In the genomic region with DNA sequence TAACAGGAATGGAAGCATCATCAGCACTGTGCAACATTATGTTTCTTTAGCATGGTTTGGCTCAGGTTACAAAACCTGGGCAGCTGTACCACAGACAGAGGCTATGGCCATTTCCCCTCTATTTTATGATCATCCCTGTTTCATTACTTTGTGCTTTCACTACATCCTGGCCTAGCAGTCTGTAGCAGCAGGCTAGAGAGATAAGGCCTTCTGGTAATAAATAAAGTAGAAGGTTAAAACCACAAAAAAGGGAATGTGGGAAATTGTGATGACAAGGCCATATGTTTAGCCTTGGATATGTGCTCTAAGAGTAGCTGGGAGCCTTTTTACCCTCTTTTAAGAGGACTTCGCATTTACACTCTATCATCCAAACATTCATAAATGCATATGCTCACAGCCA, we compare ENCODE assay signal across 1 cellular context.
TF ChIP-seq lines count a peak whose summit lies in the region.

No MANE protein-coding gene starts in this region.

TF ChIP-seq in GM23338, 12 proteins besides CTCF, POLR2A, EP300 and RAD21 (continued from another document):
- TF ChIP-seq, protein P1, sequence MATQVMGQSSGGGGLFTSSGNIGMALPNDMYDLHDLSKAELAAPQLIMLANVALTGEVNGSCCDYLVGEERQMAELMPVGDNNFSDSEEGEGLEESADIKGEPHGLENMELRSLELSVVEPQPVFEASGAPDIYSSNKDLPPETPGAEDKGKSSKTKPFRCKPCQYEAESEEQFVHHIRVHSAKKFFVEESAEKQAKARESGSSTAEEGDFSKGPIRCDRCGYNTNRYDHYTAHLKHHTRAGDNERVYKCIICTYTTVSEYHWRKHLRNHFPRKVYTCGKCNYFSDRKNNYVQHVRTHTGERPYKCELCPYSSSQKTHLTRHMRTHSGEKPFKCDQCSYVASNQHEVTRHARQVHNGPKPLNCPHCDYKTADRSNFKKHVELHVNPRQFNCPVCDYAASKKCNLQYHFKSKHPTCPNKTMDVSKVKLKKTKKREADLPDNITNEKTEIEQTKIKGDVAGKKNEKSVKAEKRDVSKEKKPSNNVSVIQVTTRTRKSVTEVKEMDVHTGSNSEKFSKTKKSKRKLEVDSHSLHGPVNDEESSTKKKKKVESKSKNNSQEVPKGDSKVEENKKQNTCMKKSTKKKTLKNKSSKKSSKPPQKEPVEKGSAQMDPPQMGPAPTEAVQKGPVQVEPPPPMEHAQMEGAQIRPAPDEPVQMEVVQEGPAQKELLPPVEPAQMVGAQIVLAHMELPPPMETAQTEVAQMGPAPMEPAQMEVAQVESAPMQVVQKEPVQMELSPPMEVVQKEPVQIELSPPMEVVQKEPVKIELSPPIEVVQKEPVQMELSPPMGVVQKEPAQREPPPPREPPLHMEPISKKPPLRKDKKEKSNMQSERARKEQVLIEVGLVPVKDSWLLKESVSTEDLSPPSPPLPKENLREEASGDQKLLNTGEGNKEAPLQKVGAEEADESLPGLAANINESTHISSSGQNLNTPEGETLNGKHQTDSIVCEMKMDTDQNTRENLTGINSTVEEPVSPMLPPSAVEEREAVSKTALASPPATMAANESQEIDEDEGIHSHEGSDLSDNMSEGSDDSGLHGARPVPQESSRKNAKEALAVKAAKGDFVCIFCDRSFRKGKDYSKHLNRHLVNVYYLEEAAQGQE (IDR thresholded peaks at IDR 0.05; ENCODE audit: unreplicated experiment): no peak
- TF ChIP-seq, protein P2, sequence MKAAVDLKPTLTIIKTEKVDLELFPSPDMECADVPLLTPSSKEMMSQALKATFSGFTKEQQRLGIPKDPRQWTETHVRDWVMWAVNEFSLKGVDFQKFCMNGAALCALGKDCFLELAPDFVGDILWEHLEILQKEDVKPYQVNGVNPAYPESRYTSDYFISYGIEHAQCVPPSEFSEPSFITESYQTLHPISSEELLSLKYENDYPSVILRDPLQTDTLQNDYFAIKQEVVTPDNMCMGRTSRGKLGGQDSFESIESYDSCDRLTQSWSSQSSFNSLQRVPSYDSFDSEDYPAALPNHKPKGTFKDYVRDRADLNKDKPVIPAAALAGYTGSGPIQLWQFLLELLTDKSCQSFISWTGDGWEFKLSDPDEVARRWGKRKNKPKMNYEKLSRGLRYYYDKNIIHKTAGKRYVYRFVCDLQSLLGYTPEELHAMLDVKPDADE (IDR thresholded peaks at IDR 0.05): no peak
- TF ChIP-seq JUNB (IDR thresholded peaks at IDR 0.05; ENCODE audit: unreplicated experiment) (no peak), EZH2phosphoT487 (IDR thresholded peaks at IDR 0.05; ENCODE audit: unreplicated experiment) (no peak), ZNF331 (CRISPR knock-in tag; IDR thresholded peaks at IDR 0.05; ENCODE audit: low read depth) (no peak)
